Comparison of ENCODE assay signal across 10 cellular contexts in genomic region chr17:63695889-63696288, GRCh38. TPM values are rescaled to one million over a fixed set of nuclear protein-coding genes. Genes with fewer than 3 reads are reported as not detected.
DNase-seq lines count a peak whose midpoint lies in the region; ATAC-seq and TF ChIP-seq lines count a peak whose summit lies in the region.
"Had no signal": no experiment of that assay in that cellular context is flagged by ENCODE, and none has a peak within 500 bp of the region (broad histone marks: within the 10 kb centered on the region; RNA-seq: fewer than 3 reads in every experiment).

No MANE protein-coding gene starts in this region.

- no peaks in the 10 kb centered on the region for H3K9me3 Mint-ChIP-seq in activated CD8-positive, alpha-beta memory T cell treated with anti-CD3 and anti-CD28 coated beads, Interleukin-2, amount 10 ng/mL, durations not matched to agents 7 days and 5 days (ENCODE audit: low read depth)
- H3K9me3 Mint-ChIP-seq in central memory CD8-positive, alpha-beta T cell, result no peaks in the 10 kb centered on the region

- H3K27ac ChIP-seq in SK-N-MC, result peak overlapping the region; percentile 57; the same call in 1 of the 2 replicates
- peak overlapping the region; percentile 48 to 100 (median 98) for H3K27ac ChIP-seq in spleen

- peaks cover 33% of the 10 kb centered on the region for H3K4me1 Mint-ChIP-seq in activated CD8-positive, alpha-beta memory T cell treated with anti-CD3 and anti-CD28 coated beads, Interleukin-2, amount 10 ng/mL, durations not matched to agents 7 days and 5 days
- H3K4me1 Mint-ChIP-seq in central memory CD8-positive, alpha-beta T cell, result peaks cover 59% of the 10 kb centered on the region

- H3K36me3 ChIP-seq in SK-N-MC (ENCODE audit: insufficient read depth, low read length) (peaks cover 2% of the 10 kb centered on the region; the same call in 1 of the 2 replicates), spleen (peaks cover 3 to 79% (median 41%) of the 10 kb centered on the region in 6 donors)

- peak overlapping the region; percentile 33 for H3K4me3 Mint-ChIP-seq in activated CD8-positive, alpha-beta memory T cell treated with anti-CD3 and anti-CD28 coated beads, Interleukin-2, amount 10 ng/mL, durations not matched to agents 7 days and 5 days
- peak overlapping the region; percentile 92 for H3K4me3 Mint-ChIP-seq in central memory CD8-positive, alpha-beta T cell

- TF ChIP-seq CTCF in spleen (IDR thresholded peaks at IDR 0.05 in 8 of 11, conservative IDR thresholded peaks at IDR 0.05 in 3 of 11), result no peak

- ATAC-seq in activated CD8-positive, alpha-beta memory T cell treated with anti-CD3 and anti-CD28 coated beads, Interleukin-2, amount 10 ng/mL, durations not matched to agents 7 days and 5 days, result no peak
- ATAC-seq in central memory CD8-positive, alpha-beta T cell (replicated peaks; ENCODE audit: extremely low read depth, poor library complexity, severe bottlenecking), result no peak
- ATAC-seq in GM21423 (IDR thresholded peaks at IDR 0.05; ENCODE audit: unreplicated experiment), result no peak
- no peak for ATAC-seq in GM18873 (IDR thresholded peaks at IDR 0.05; ENCODE audit: low FRiP score, unreplicated experiment)

- no peaks in the 10 kb centered on the region for H3K27me3 ChIP-seq in spleen (replicated peaks in 1 of 7)

- peaks cover 34 to 79% (median 53%) of the 10 kb centered on the region in 6 donors for H3K4me1 ChIP-seq in spleen

- peak overlapping the region; percentile 94 for H3K27ac Mint-ChIP-seq in activated CD8-positive, alpha-beta memory T cell treated with anti-CD3 and anti-CD28 coated beads, Interleukin-2, amount 10 ng/mL, durations not matched to agents 7 days and 5 days
- H3K27ac Mint-ChIP-seq in central memory CD8-positive, alpha-beta T cell (ENCODE audit: low read depth), result peak overlapping the region; percentile 95

- H3K9ac ChIP-seq in SK-N-MC (ENCODE audit: insufficient read length), result no peak overlapping the region

- H3K27me3 Mint-ChIP-seq in activated CD8-positive, alpha-beta memory T cell treated with anti-CD3 and anti-CD28 coated beads, Interleukin-2, amount 10 ng/mL, durations not matched to agents 7 days and 5 days, result no peaks in the 10 kb centered on the region
- H3K27me3 Mint-ChIP-seq in central memory CD8-positive, alpha-beta T cell, result no peaks in the 10 kb centered on the region

- DNase-seq in activated CD8-positive, alpha-beta memory T cell treated with anti-CD3 and anti-CD28 coated beads, Interleukin-2, amount 10 ng/mL, durations not matched to agents 7 days and 5 days, result no peak
- no peak for DNase-seq in activated CD8-positive, alpha-beta memory T cell treated with anti-CD3 and anti-CD28 coated beads for 24 hours
- DNase-seq in SK-N-MC (ENCODE audit: low read depth, low spot score), result no peak
- no peak for DNase-seq in central memory CD8-positive, alpha-beta T cell (ENCODE audit: low spot score in 2 of 2)
- peak; percentile 78 for DNase-seq in spleen
- no peak for DNase-seq in NCI-H1694 (lab: John Stamatoyannopoulos, UW)
- DNase-seq: NCI-H1092 treated with DMSO at 0.1 percent for 48 hours had no signal

- H3K4me3 ChIP-seq in SK-N-MC, result no peak overlapping the region
- H3K4me3 ChIP-seq in spleen, result peak overlapping the region in 1 of 8 donors; percentile 98
- H3K4me3 ChIP-seq: transverse colon had no signal

- intact Hi-C loops in spleen (cut with DNase I; ENCODE audit: low total_unique reads), result loop anchor here (10.0 kb wide), 3 partner anchors 49 to 129 kb away; partner anchors contain the start of genes FTSJ3, MAP3K3, PSMC5 and STRADA

- H3K36me3 Mint-ChIP-seq in activated CD8-positive, alpha-beta memory T cell treated with anti-CD3 and anti-CD28 coated beads, Interleukin-2, amount 10 ng/mL, durations not matched to agents 7 days and 5 days, result peaks cover 29% of the 10 kb centered on the region
- peaks cover 71% of the 10 kb centered on the region for H3K36me3 Mint-ChIP-seq in central memory CD8-positive, alpha-beta T cell (ENCODE audit: insufficient read depth)

- CTCF ChIA-PET in activated CD8-positive, alpha-beta memory T cell treated with anti-CD3 and anti-CD28 coated beads, Interleukin-2, amount 10 ng/mL, durations not matched to agents 7 days and 5 days (lab: Charles Lee), result interaction anchor here (0.6 to 7.9 kb wide), 12 partner anchors 13 to 270 kb away, joined by 3 to 133 read pairs (median 4); partner anchors contain the start of genes CCDC47, MAP3K3 and STRADA

- H3K9me3 ChIP-seq in SK-N-MC (ENCODE audit: low read depth, low read length), result no peaks in the 10 kb centered on the region
- H3K9me3 ChIP-seq in spleen, result no peaks in the 10 kb centered on the region
- H3K9me3 ChIP-seq: transverse colon had no signal

- no peak for TF ChIP-seq POLR2A in spleen (IDR thresholded peaks at IDR 0.05)

- 85 to 91% (median 89%) methylated on average over 5 to 6 of the region's 6 CpGs for WGBS in spleen, 5 donors

RNA-seq across cellular contexts. Expression of gene LIMD2, which starts 4.0 kb away (rescaled TPM):
- 100 to 1,000 TPM; 303 to 356 TPM for total RNA-seq in activated CD8-positive, alpha-beta memory T cell treated with anti-CD3 and anti-CD28 coated beads, Interleukin-2, amount 10 ng/mL, durations not matched to agents 7 days and 5 days
- total RNA-seq in spleen, result 100 to 1,000 TPM; 211 to 381 (median 249) TPM
- 100 to 1,000 TPM; 414 to 554 (median 480) TPM for polyA plus RNA-seq in spleen

RNA-seq across cellular contexts. Expression of gene STRADA, which starts 45.7 kb away (rescaled TPM):
- total RNA-seq in activated CD8-positive, alpha-beta memory T cell treated with anti-CD3 and anti-CD28 coated beads, Interleukin-2, amount 10 ng/mL, durations not matched to agents 7 days and 5 days, result 10 to 100 TPM; 59.9 to 76.8 TPM
- total RNA-seq in spleen, result 10 to 100 TPM; 43.9 to 72.0 (median 60.7) TPM
- polyA plus RNA-seq in spleen, result 10 to 100 TPM; 20.5 to 31.3 (median 26.6) TPM
